ENCODE assay signal across 1 cellular context in genomic region chr18:49491857-49492693, GRCh38.
TF ChIP-seq lines count a peak whose summit lies in the region.

RPL17 (minus strand) TSS chr18:49492465.

TF ChIP-seq in HepG2, 621 proteins besides CTCF, POLR2A, EP300 and RAD21 (continued from another document and continues in another):
- TF ChIP-seq ZBED4 (CRISPR knock-in tag; IDR thresholded peaks at IDR 0.05; ENCODE audit: borderline replicate concordance) = no peak
- peak; percentile 74 for TF ChIP-seq IKZF5 (CRISPR knock-in tag; IDR thresholded peaks at IDR 0.05)
- TF ChIP-seq ZMYM4 (CRISPR knock-in tag; IDR thresholded peaks at IDR 0.05) = peak; percentile 89
- no peak for TF ChIP-seq HNRNPK (IDR thresholded peaks at IDR 0.05; ENCODE audit: low read depth, low read length, poor library complexity, severe bottlenecking)
- no peak for TF ChIP-seq ZBTB38 (CRISPR knock-in tag; IDR thresholded peaks at IDR 0.05)
- no peak for TF ChIP-seq PCBP1 (IDR thresholded peaks at IDR 0.05; ENCODE audit: borderline replicate concordance, low read depth, low read length)
- TF ChIP-seq RBM22 (optimal IDR thresholded peaks at IDR 0.05; ENCODE audit: low read length) = no peak
- TF ChIP-seq, protein P1, sequence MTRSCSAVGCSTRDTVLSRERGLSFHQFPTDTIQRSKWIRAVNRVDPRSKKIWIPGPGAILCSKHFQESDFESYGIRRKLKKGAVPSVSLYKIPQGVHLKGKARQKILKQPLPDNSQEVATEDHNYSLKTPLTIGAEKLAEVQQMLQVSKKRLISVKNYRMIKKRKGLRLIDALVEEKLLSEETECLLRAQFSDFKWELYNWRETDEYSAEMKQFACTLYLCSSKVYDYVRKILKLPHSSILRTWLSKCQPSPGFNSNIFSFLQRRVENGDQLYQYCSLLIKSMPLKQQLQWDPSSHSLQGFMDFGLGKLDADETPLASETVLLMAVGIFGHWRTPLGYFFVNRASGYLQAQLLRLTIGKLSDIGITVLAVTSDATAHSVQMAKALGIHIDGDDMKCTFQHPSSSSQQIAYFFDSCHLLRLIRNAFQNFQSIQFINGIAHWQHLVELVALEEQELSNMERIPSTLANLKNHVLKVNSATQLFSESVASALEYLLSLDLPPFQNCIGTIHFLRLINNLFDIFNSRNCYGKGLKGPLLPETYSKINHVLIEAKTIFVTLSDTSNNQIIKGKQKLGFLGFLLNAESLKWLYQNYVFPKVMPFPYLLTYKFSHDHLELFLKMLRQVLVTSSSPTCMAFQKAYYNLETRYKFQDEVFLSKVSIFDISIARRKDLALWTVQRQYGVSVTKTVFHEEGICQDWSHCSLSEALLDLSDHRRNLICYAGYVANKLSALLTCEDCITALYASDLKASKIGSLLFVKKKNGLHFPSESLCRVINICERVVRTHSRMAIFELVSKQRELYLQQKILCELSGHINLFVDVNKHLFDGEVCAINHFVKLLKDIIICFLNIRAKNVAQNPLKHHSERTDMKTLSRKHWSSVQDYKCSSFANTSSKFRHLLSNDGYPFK (CRISPR knock-in tag; IDR thresholded peaks at IDR 0.05; ENCODE audit: borderline replicate concordance) = peak; percentile 91; the same call in 1 of the 2 replicates
- peak; percentile 60; the same call in 1 of the 2 replicates for TF ChIP-seq HES4 (CRISPR knock-in tag; IDR thresholded peaks at IDR 0.05; ENCODE audit: borderline replicate concordance)
- TF ChIP-seq, protein P2, sequence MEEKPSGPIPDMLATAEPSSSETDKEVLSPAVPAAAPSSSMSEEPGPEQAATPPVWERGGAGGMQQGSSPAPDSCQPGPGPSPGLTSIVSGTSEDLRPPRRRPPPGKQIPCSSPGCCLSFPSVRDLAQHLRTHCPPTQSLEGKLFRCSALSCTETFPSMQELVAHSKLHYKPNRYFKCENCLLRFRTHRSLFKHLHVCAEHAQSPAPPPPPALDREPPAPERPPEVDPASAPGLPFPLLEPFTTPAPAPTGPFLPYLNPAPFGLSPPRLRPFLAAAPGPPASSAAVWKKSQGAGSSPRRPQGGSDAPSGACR (CRISPR knock-in tag; IDR thresholded peaks at IDR 0.05) = peak; percentile 52; the same call in 1 of the 2 replicates
- TF ChIP-seq ZNF790 (CRISPR knock-in tag; IDR thresholded peaks at IDR 0.05; ENCODE audit: borderline replicate concordance) = no peak
- 0 out of 2 replicates have a peak, but pooled peaks have one; percentile 59 for TF ChIP-seq FIP1L1 (IDR thresholded peaks at IDR 0.05; ENCODE audit: borderline replicate concordance, insufficient read depth, low read depth, low read length)
- no peak for TF ChIP-seq NAIF1 (CRISPR knock-in tag; IDR thresholded peaks at IDR 0.05; ENCODE audit: borderline replicate concordance)
- TF ChIP-seq DZIP1 (CRISPR knock-in tag; IDR thresholded peaks at IDR 0.05) = no peak
- TF ChIP-seq, protein P3, sequence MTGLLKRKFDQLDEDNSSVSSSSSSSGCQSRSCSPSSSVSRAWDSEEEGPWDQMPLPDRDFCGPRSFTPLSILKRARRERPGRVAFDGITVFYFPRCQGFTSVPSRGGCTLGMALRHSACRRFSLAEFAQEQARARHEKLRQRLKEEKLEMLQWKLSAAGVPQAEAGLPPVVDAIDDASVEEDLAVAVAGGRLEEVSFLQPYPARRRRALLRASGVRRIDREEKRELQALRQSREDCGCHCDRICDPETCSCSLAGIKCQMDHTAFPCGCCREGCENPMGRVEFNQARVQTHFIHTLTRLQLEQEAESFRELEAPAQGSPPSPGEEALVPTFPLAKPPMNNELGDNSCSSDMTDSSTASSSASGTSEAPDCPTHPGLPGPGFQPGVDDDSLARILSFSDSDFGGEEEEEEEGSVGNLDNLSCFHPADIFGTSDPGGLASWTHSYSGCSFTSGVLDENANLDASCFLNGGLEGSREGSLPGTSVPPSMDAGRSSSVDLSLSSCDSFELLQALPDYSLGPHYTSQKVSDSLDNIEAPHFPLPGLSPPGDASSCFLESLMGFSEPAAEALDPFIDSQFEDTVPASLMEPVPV (CRISPR knock-in tag; IDR thresholded peaks at IDR 0.05) = no peak
- TF ChIP-seq, protein P4, sequence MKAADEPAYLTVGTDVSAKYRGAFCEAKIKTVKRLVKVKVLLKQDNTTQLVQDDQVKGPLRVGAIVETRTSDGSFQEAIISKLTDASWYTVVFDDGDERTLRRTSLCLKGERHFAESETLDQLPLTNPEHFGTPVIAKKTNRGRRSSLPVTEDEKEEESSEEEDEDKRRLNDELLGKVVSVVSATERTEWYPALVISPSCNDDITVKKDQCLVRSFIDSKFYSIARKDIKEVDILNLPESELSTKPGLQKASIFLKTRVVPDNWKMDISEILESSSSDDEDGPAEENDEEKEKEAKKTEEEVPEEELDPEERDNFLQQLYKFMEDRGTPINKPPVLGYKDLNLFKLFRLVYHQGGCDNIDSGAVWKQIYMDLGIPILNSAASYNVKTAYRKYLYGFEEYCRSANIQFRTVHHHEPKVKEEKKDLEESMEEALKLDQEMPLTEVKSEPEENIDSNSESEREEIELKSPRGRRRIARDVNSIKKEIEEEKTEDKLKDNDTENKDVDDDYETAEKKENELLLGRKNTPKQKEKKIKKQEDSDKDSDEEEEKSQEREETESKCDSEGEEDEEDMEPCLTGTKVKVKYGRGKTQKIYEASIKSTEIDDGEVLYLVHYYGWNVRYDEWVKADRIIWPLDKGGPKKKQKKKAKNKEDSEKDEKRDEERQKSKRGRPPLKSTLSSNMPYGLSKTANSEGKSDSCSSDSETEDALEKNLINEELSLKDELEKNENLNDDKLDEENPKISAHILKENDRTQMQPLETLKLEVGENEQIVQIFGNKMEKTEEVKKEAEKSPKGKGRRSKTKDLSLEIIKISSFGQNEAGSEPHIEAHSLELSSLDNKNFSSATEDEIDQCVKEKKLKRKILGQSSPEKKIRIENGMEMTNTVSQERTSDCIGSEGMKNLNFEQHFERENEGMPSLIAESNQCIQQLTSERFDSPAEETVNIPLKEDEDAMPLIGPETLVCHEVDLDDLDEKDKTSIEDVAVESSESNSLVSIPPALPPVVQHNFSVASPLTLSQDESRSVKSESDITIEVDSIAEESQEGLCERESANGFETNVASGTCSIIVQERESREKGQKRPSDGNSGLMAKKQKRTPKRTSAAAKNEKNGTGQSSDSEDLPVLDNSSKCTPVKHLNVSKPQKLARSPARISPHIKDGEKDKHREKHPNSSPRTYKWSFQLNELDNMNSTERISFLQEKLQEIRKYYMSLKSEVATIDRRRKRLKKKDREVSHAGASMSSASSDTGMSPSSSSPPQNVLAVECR (CRISPR knock-in tag; IDR thresholded peaks at IDR 0.05; ENCODE audit: borderline replicate concordance) = peak; percentile 82; the same call in 1 of the 2 replicates
- TF ChIP-seq THAP7 (CRISPR knock-in tag; IDR thresholded peaks at IDR 0.05) = no peak
- TF ChIP-seq ATM (IDR thresholded peaks at IDR 0.05; ENCODE audit: borderline replicate concordance) = no peak
- TF ChIP-seq KDM2A (CRISPR knock-in tag; IDR thresholded peaks at IDR 0.05; ENCODE audit: borderline replicate concordance, low read depth) = peak; percentile 83
- TF ChIP-seq, protein P5, sequence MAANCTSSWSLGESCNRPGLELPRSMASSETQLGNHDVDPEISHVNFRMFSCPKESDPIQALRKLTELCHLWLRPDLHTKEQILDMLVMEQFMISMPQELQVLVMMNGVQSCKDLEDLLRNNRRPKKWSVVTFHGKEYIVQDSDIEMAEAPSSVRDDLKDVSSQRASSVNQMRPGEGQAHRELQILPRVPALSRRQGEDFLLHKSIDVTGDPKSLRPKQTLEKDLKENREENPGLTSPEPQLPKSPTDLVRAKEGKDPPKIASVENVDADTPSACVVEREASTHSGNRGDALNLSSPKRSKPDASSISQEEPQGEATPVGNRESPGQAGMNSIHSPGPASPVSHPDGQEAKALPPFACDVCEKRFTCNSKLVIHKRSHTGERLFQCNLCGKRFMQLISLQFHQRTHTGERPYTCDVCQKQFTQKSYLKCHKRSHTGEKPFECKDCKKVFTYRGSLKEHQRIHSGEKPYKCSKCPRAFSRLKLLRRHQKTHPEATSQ (CRISPR knock-in tag; IDR thresholded peaks at IDR 0.05; ENCODE audit: borderline replicate concordance) = peak; percentile 66; the same call in 1 of the 2 replicates
- TF ChIP-seq, protein P6, sequence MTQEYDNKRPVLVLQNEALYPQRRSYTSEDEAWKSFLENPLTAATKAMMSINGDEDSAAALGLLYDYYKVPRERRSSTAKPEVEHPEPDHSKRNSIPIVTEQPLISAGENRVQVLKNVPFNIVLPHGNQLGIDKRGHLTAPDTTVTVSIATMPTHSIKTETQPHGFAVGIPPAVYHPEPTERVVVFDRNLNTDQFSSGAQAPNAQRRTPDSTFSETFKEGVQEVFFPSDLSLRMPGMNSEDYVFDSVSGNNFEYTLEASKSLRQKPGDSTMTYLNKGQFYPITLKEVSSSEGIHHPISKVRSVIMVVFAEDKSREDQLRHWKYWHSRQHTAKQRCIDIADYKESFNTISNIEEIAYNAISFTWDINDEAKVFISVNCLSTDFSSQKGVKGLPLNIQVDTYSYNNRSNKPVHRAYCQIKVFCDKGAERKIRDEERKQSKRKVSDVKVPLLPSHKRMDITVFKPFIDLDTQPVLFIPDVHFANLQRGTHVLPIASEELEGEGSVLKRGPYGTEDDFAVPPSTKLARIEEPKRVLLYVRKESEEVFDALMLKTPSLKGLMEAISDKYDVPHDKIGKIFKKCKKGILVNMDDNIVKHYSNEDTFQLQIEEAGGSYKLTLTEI (CRISPR knock-in tag; conservative IDR thresholded peaks at IDR 0.05) = no peak
- TF ChIP-seq HOXA9 (CRISPR knock-in tag; IDR thresholded peaks at IDR 0.05; ENCODE audit: borderline replicate concordance) = peak; percentile 79; the same call in 1 of the 2 replicates
- TF ChIP-seq RXRA (CRISPR knock-in tag; IDR thresholded peaks at IDR 0.05) = peak; percentile 53
- TF ChIP-seq, protein P7, sequence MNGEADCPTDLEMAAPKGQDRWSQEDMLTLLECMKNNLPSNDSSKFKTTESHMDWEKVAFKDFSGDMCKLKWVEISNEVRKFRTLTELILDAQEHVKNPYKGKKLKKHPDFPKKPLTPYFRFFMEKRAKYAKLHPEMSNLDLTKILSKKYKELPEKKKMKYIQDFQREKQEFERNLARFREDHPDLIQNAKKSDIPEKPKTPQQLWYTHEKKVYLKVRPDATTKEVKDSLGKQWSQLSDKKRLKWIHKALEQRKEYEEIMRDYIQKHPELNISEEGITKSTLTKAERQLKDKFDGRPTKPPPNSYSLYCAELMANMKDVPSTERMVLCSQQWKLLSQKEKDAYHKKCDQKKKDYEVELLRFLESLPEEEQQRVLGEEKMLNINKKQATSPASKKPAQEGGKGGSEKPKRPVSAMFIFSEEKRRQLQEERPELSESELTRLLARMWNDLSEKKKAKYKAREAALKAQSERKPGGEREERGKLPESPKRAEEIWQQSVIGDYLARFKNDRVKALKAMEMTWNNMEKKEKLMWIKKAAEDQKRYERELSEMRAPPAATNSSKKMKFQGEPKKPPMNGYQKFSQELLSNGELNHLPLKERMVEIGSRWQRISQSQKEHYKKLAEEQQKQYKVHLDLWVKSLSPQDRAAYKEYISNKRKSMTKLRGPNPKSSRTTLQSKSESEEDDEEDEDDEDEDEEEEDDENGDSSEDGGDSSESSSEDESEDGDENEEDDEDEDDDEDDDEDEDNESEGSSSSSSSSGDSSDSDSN (CRISPR knock-in tag; IDR thresholded peaks at IDR 0.05) = peak; percentile 73
- no peak for TF ChIP-seq BHLHE40 (IDR thresholded peaks at IDR 0.05; ENCODE audit: low read length)
- no peak for TF ChIP-seq ZNF777 (CRISPR knock-in tag; IDR thresholded peaks at IDR 0.05)
- peak; percentile 92 for TF ChIP-seq POGZ (CRISPR knock-in tag; IDR thresholded peaks at IDR 0.05)
